In the genomic region with DNA sequence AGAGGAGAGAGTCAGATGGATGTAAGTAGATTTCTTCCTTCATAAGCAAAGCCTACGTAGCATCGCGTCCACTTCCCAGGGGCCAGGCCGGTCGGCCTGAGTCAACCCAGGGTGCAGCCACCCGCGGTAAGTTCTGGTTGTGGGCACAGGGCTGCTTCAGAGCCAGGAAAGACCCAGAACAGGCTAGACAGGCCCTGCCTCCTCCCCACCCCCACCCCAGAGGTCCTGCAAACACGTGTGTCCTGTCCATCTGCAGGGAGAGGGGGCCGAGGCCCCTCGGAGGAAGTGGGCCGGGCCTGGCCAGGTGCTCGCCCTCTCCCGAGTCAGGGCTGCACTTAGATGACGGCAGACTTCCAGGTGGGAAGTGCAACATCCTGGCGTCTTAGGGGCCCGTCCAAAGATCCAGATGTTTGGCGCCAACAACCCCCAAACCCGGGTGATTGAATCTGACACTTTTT, we compare ENCODE assay signal across 1 cellular context.
TF ChIP-seq lines count a peak whose summit lies in the region.

No MANE protein-coding gene starts in this region.

TF ChIP-seq in WTC11, 78 proteins besides CTCF, POLR2A, EP300 and RAD21 (continued from another document):
- TF ChIP-seq, protein P1, sequence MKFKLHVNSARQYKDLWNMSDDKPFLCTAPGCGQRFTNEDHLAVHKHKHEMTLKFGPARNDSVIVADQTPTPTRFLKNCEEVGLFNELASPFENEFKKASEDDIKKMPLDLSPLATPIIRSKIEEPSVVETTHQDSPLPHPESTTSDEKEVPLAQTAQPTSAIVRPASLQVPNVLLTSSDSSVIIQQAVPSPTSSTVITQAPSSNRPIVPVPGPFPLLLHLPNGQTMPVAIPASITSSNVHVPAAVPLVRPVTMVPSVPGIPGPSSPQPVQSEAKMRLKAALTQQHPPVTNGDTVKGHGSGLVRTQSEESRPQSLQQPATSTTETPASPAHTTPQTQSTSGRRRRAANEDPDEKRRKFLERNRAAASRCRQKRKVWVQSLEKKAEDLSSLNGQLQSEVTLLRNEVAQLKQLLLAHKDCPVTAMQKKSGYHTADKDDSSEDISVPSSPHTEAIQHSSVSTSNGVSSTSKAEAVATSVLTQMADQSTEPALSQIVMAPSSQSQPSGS (CRISPR knock-in tag; IDR thresholded peaks at IDR 0.05; ENCODE audit: borderline replicate concordance, low read depth), result no peak
- TF ChIP-seq, protein P2, sequence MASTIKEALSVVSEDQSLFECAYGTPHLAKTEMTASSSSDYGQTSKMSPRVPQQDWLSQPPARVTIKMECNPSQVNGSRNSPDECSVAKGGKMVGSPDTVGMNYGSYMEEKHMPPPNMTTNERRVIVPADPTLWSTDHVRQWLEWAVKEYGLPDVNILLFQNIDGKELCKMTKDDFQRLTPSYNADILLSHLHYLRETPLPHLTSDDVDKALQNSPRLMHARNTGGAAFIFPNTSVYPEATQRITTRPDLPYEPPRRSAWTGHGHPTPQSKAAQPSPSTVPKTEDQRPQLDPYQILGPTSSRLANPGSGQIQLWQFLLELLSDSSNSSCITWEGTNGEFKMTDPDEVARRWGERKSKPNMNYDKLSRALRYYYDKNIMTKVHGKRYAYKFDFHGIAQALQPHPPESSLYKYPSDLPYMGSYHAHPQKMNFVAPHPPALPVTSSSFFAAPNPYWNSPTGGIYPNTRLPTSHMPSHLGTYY (CRISPR knock-in tag; IDR thresholded peaks at IDR 0.05), result no peak
- TF ChIP-seq CBFB (CRISPR knock-in tag; IDR thresholded peaks at IDR 0.05; ENCODE audit: low read depth) (no peak), ZNF416 (CRISPR knock-in tag; IDR thresholded peaks at IDR 0.05) (no peak), GABPB1 (CRISPR knock-in tag; IDR thresholded peaks at IDR 0.05) (no peak), JAZF1 (CRISPR knock-in tag; IDR thresholded peaks at IDR 0.05) (no peak), ZNF671 (CRISPR knock-in tag; IDR thresholded peaks at IDR 0.05) (no peak), FOXP1 (CRISPR knock-in tag; IDR thresholded peaks at IDR 0.05; ENCODE audit: borderline replicate concordance) (no peak), ZNF423 (CRISPR knock-in tag; IDR thresholded peaks at IDR 0.05) (no peak)
- TF ChIP-seq, protein P3, sequence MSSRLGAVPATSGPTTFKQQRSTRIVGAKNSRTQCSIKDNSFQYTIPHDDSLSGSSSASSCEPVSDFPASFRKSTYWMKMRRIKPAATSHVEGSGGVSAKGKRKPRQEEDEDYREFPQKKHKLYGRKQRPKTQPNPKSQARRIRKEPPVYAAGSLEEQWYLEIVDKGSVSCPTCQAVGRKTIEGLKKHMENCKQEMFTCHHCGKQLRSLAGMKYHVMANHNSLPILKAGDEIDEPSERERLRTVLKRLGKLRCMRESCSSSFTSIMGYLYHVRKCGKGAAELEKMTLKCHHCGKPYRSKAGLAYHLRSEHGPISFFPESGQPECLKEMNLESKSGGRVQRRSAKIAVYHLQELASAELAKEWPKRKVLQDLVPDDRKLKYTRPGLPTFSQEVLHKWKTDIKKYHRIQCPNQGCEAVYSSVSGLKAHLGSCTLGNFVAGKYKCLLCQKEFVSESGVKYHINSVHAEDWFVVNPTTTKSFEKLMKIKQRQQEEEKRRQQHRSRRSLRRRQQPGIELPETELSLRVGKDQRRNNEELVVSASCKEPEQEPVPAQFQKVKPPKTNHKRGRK (CRISPR knock-in tag; IDR thresholded peaks at IDR 0.05; ENCODE audit: borderline replicate concordance), result no peak
- TF ChIP-seq, protein P4, sequence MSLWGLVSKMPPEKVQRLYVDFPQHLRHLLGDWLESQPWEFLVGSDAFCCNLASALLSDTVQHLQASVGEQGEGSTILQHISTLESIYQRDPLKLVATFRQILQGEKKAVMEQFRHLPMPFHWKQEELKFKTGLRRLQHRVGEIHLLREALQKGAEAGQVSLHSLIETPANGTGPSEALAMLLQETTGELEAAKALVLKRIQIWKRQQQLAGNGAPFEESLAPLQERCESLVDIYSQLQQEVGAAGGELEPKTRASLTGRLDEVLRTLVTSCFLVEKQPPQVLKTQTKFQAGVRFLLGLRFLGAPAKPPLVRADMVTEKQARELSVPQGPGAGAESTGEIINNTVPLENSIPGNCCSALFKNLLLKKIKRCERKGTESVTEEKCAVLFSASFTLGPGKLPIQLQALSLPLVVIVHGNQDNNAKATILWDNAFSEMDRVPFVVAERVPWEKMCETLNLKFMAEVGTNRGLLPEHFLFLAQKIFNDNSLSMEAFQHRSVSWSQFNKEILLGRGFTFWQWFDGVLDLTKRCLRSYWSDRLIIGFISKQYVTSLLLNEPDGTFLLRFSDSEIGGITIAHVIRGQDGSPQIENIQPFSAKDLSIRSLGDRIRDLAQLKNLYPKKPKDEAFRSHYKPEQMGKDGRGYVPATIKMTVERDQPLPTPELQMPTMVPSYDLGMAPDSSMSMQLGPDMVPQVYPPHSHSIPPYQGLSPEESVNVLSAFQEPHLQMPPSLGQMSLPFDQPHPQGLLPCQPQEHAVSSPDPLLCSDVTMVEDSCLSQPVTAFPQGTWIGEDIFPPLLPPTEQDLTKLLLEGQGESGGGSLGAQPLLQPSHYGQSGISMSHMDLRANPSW (CRISPR knock-in tag; conservative IDR thresholded peaks at IDR 0.05; ENCODE audit: low read depth), result no peak
- TF ChIP-seq, protein P5, sequence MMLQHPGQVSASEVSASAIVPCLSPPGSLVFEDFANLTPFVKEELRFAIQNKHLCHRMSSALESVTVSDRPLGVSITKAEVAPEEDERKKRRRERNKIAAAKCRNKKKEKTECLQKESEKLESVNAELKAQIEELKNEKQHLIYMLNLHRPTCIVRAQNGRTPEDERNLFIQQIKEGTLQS (CRISPR knock-in tag; conservative IDR thresholded peaks at IDR 0.05), result no peak
